ENCODE assay signal across 10 cellular contexts in genomic region chr20:20317195-20318113, GRCh38. TPM values are rescaled to one million over a fixed set of nuclear protein-coding genes. Genes with fewer than 3 reads are reported as not detected.
A peak's percentile ranks its signal among the peaks of the same experiment; 100 is the strongest.
DNase-seq lines count a peak whose midpoint lies in the region; ATAC-seq and TF ChIP-seq lines count a peak whose summit lies in the region.
"Had no signal": no experiment of that assay in that cellular context is flagged by ENCODE, and none has a peak within 500 bp of the region (broad histone marks: within the 10 kb centered on the region; RNA-seq: fewer than 3 reads in every experiment).

No MANE protein-coding gene starts in this region.

- H3K27ac ChIP-seq in suprapubic skin = peak overlapping the region; percentile 76
- H3K27ac ChIP-seq: 22Rv1 had no signal

- H3K27ac Mint-ChIP-seq in activated CD4-positive, alpha-beta memory T cell treated with anti-CD3 and anti-CD28 coated beads, Interleukin-2, amount 10 ng/mL, durations not matched to agents 7 days and 5 days = no peak overlapping the region
- no peak overlapping the region for H3K27ac Mint-ChIP-seq in T-cell

- ATAC-seq in HG03066 (IDR thresholded peaks at IDR 0.05; ENCODE audit: low read depth, unreplicated experiment) = peak; percentile 80
- ATAC-seq in T-cell (replicated peaks in 1 of 4) = no peak

- no peaks in the 10 kb centered on the region for H3K9me3 Mint-ChIP-seq in activated CD4-positive, alpha-beta memory T cell treated with anti-CD3 and anti-CD28 coated beads, Interleukin-2, amount 10 ng/mL, durations not matched to agents 7 days and 5 days
- H3K9me3 Mint-ChIP-seq in T-cell = peaks cover 0 to 2% (median 0%) of the 10 kb centered on the region in 3 donors

- H3K36me3 ChIP-seq in suprapubic skin = no peaks in the 10 kb centered on the region

- peaks cover 6% of the 10 kb centered on the region for H3K4me1 ChIP-seq in suprapubic skin

- H3K4me3 ChIP-seq in suprapubic skin = no peak overlapping the region

- no peak for TF ChIP-seq EP300 in suprapubic skin (IDR thresholded peaks at IDR 0.05)

- no peaks in the 10 kb centered on the region for H3K27me3 ChIP-seq in suprapubic skin

- CTCF ChIA-PET in activated CD4-positive, alpha-beta memory T cell treated with anti-CD3 and anti-CD28 coated beads, Interleukin-2, amount 10 ng/mL, durations not matched to agents 7 days and 5 days (lab: Charles Lee) = no interaction called here
- CTCF ChIA-PET in T-cell (lab: Charles Lee) = no interaction called here

- no peak for TF ChIP-seq CTCF in suprapubic skin (IDR thresholded peaks at IDR 0.05)

- WGBS in suprapubic skin = 60% methylated on average over 17 of the region's 17 CpGs

- no peaks in the 10 kb centered on the region for H3K27me3 Mint-ChIP-seq in activated CD4-positive, alpha-beta memory T cell treated with anti-CD3 and anti-CD28 coated beads, Interleukin-2, amount 10 ng/mL, durations not matched to agents 7 days and 5 days
- H3K27me3 Mint-ChIP-seq in T-cell = peaks cover 5 to 7% of the 10 kb centered on the region in 2 donors

- DNase-seq in NCI-H2081 (lab: John Stamatoyannopoulos, UW) = peak; percentile 34 to 62
- DNase-seq in NCI-H2081 treated with DMSO at 0.1 percent for 48 hours (lab: John Stamatoyannopoulos, UW) = no peak
- peak; percentile 82 for DNase-seq in NOMO-1 treated with dmso at 0.1 percent for 144 hours (lab: John Stamatoyannopoulos, UW; ENCODE audit: unreplicated experiment)
- no peak for DNase-seq in suprapubic skin (ENCODE audit: low spot score in 2 of 2)
- DNase-seq in activated CD4-positive, alpha-beta memory T cell treated with anti-CD3 and anti-CD28 coated beads, Interleukin-2, amount 10 ng/mL, durations not matched to agents 7 days and 5 days = no peak
- DNase-seq in iPS-NIHi7 (ENCODE audit: extremely low spot score) = no peak
- DNase-seq in T-cell = no peak

- no peaks in the 10 kb centered on the region for H3K4me1 Mint-ChIP-seq in activated CD4-positive, alpha-beta memory T cell treated with anti-CD3 and anti-CD28 coated beads, Interleukin-2, amount 10 ng/mL, durations not matched to agents 7 days and 5 days
- H3K4me1 Mint-ChIP-seq in T-cell = no peaks in the 10 kb centered on the region

- no peak for TF ChIP-seq POLR2A in suprapubic skin (IDR thresholded peaks at IDR 0.05)

- no peaks in the 10 kb centered on the region for H3K36me3 Mint-ChIP-seq in activated CD4-positive, alpha-beta memory T cell treated with anti-CD3 and anti-CD28 coated beads, Interleukin-2, amount 10 ng/mL, durations not matched to agents 7 days and 5 days (ENCODE audit: low read depth)
- no peaks in the 10 kb centered on the region for H3K36me3 Mint-ChIP-seq in T-cell

- H3K4me3 Mint-ChIP-seq in activated CD4-positive, alpha-beta memory T cell treated with anti-CD3 and anti-CD28 coated beads, Interleukin-2, amount 10 ng/mL, durations not matched to agents 7 days and 5 days = no peak overlapping the region
- no peak overlapping the region for H3K4me3 Mint-ChIP-seq in T-cell

- no peaks in the 10 kb centered on the region for H3K9me3 ChIP-seq in suprapubic skin

- POLR2A ChIA-PET in activated CD4-positive, alpha-beta memory T cell treated with anti-CD3 and anti-CD28 coated beads, Interleukin-2, amount 10 ng/mL, durations not matched to agents 7 days and 5 days (lab: Charles Lee) = no interaction called here
- POLR2A ChIA-PET in T-cell (lab: Charles Lee) = no interaction called here

RNA-seq across cellular contexts. Expression of gene INSM1, which starts 50.5 kb away (rescaled TPM):
- total RNA-seq in suprapubic skin (not detected), T-cell (not detected)
- not detected for total RNA-seq in activated CD4-positive, alpha-beta memory T cell treated with anti-CD3 and anti-CD28 coated beads, Interleukin-2, amount 10 ng/mL, durations not matched to agents 7 days and 5 days
- total RNA-seq: bronchial epithelial cell had no signal

Comparison
In these comparisons a context has a peak if more than half of its experiments do, and no peak if none do; other contexts are left out.
1. DNase-seq: peak in NCI-H2081 (2 of 2) and NOMO-1 treated with dmso at 0.1 percent for 144 hours (single experiment); none in NCI-H2081 treated with DMSO at 0.1 percent for 48 hours (single experiment), suprapubic skin (0 of 2), activated CD4-positive, alpha-beta memory T cell treated with anti-CD3 and anti-CD28 coated beads, Interleukin-2, amount 10 ng/mL, durations not matched to agents 7 days and 5 days (single experiment), iPS-NIHi7 (single experiment) and T-cell (0 of 34).